ENCODE assay signal across 37 cellular contexts in genomic region chr9:75844321-75844720, GRCh38. TPM values are rescaled to one million over a fixed set of nuclear protein-coding genes. Genes with fewer than 3 reads are reported as not detected.
"Had no signal": no experiment of that assay in that cellular context is flagged by ENCODE, and none has a peak within 500 bp of the region (broad histone marks: within the 10 kb centered on the region; RNA-seq: fewer than 3 reads in every experiment).

No MANE protein-coding gene starts in this region.

- H3K9me3 ChIP-seq: Peyer's patch, SJSA1, SK-N-SH had no signal

- H3K4me1 ChIP-seq: ascending aorta, Peyer's patch, SJSA1 had no signal

- H3K27ac ChIP-seq: ascending aorta, cardiac muscle cell, Peyer's patch, SJSA1, VCaP had no signal

- H3K4me2 ChIP-seq: SK-N-SH had no signal

- FAIRE-seq: K562 had no signal

- H3K4me1 Mint-ChIP-seq: activated CD4-positive, alpha-beta memory T cell treated with anti-CD3 and anti-CD28 coated beads, Interleukin-2, amount 10 ng/mL, durations not matched to agents 7 days and 5 days; activated CD8-positive, alpha-beta memory T cell treated with anti-CD3 and anti-CD28 coated beads, Interleukin-2, amount 10 ng/mL, durations not matched to agents 7 days and 5 days; activated naive CD8-positive, alpha-beta T cell treated with anti-CD3 and anti-CD28 coated beads for 36 hours; activated T-helper 17 cell treated with anti-CD3 and anti-CD28 coated beads, Interleukin-2, amount 50 U/mL, for 72 hours; central memory CD8-positive, alpha-beta T cell had no signal

- H3K9me3 Mint-ChIP-seq: activated CD4-positive, alpha-beta memory T cell treated with anti-CD3 and anti-CD28 coated beads, Interleukin-2, amount 10 ng/mL, durations not matched to agents 7 days and 5 days; activated naive CD8-positive, alpha-beta T cell treated with anti-CD3 and anti-CD28 coated beads for 36 hours; activated T-helper 17 cell treated with anti-CD3 and anti-CD28 coated beads, Interleukin-2, amount 50 U/mL, for 72 hours; central memory CD8-positive, alpha-beta T cell; T-helper 1 cell treated with Interleukin-12 subunit alpha and Interleukin-12 subunit beta and Interleukin-4 antibody, amounts not matched to agents 30 μg/mL and 1 μg/mL, for 36 hours; T-helper 2 cell treated with Interferon-gamma antibody and Interleukin-4, amounts not matched to agents 5 μg/mL and 100 μg/mL, for 36 hours had no signal

- H3K27me3 Mint-ChIP-seq: activated CD4-positive, alpha-beta memory T cell treated with anti-CD3 and anti-CD28 coated beads, Interleukin-2, amount 10 ng/mL, durations not matched to agents 7 days and 5 days; activated naive CD8-positive, alpha-beta T cell treated with anti-CD3 and anti-CD28 coated beads for 36 hours; central memory CD8-positive, alpha-beta T cell had no signal

- ATAC-seq: activated CD8-positive, alpha-beta memory T cell treated with anti-CD3 and anti-CD28 coated beads, Interleukin-2, amount 10 ng/mL, durations not matched to agents 7 days and 5 days; activated T-cell treated with anti-CD3 and anti-CD28 coated beads, Interleukin-2, amount 50 U/mL, for 72 hours; activated T-helper 17 cell treated with anti-CD3 and anti-CD28 coated beads, Interleukin-2, amount 50 U/mL, for 72 hours; K562; PC-3 had no signal

- H3K36me3 ChIP-seq: ascending aorta, cardiac muscle cell, Peyer's patch, SJSA1 had no signal

- H3K4me3 Mint-ChIP-seq: activated CD4-positive, alpha-beta memory T cell treated with anti-CD3 and anti-CD28 coated beads, Interleukin-2, amount 10 ng/mL, durations not matched to agents 7 days and 5 days; activated CD8-positive, alpha-beta memory T cell treated with anti-CD3 and anti-CD28 coated beads, Interleukin-2, amount 10 ng/mL, durations not matched to agents 7 days and 5 days; activated naive CD8-positive, alpha-beta T cell treated with anti-CD3 and anti-CD28 coated beads for 36 hours; activated T-cell treated with anti-CD3 and anti-CD28 coated beads, Interleukin-2, amount 50 U/mL, for 72 hours; activated T-helper 17 cell treated with anti-CD3 and anti-CD28 coated beads, Interleukin-2, amount 50 U/mL, for 72 hours; central memory CD8-positive, alpha-beta T cell; T-helper 1 cell treated with Interleukin-12 subunit alpha and Interleukin-12 subunit beta and Interleukin-4 antibody, amounts not matched to agents 30 μg/mL and 1 μg/mL, for 36 hours; T-helper 2 cell treated with Interferon-gamma antibody and Interleukin-4, amounts not matched to agents 5 μg/mL and 100 μg/mL, for 36 hours had no signal

- H3K4me3 ChIP-seq: ascending aorta, cardiac muscle cell, K562, Peyer's patch, SJSA1 had no signal

- H3K36me3 Mint-ChIP-seq: activated CD8-positive, alpha-beta memory T cell treated with anti-CD3 and anti-CD28 coated beads, Interleukin-2, amount 10 ng/mL, durations not matched to agents 7 days and 5 days; activated naive CD8-positive, alpha-beta T cell treated with anti-CD3 and anti-CD28 coated beads for 36 hours had no signal

- H3K27ac Mint-ChIP-seq: activated CD4-positive, alpha-beta memory T cell treated with anti-CD3 and anti-CD28 coated beads, Interleukin-2, amount 10 ng/mL, durations not matched to agents 7 days and 5 days; activated CD8-positive, alpha-beta memory T cell treated with anti-CD3 and anti-CD28 coated beads, Interleukin-2, amount 10 ng/mL, durations not matched to agents 7 days and 5 days; activated naive CD8-positive, alpha-beta T cell treated with anti-CD3 and anti-CD28 coated beads for 36 hours; activated T-cell treated with anti-CD3 and anti-CD28 coated beads, Interleukin-2, amount 50 U/mL, for 72 hours; activated T-helper 17 cell treated with anti-CD3 and anti-CD28 coated beads, Interleukin-2, amount 50 U/mL, for 72 hours; T-helper 1 cell treated with Interleukin-12 subunit alpha and Interleukin-12 subunit beta and Interleukin-4 antibody, amounts not matched to agents 30 μg/mL and 1 μg/mL, for 36 hours; T-helper 2 cell treated with Interferon-gamma antibody and Interleukin-4, amounts not matched to agents 5 μg/mL and 100 μg/mL, for 36 hours had no signal

- H3K9ac ChIP-seq: SK-N-SH had no signal

- H3K27me3 ChIP-seq: ascending aorta, cardiac muscle cell, Peyer's patch, SJSA1 had no signal

- DNase-seq: activated CD4-positive, alpha-beta memory T cell treated with anti-CD3 and anti-CD28 coated beads, Interleukin-2, amount 10 ng/mL, durations not matched to agents 7 days and 5 days; activated CD4-positive, alpha-beta T cell treated with anti-CD3 and anti-CD28 coated beads for 1 hour; activated CD4-positive, alpha-beta T cell treated with anti-CD3 and anti-CD28 coated beads for 48 hours; activated CD4-positive, CD25-positive, alpha-beta regulatory T cell; activated CD8-positive, alpha-beta memory T cell treated with anti-CD3 and anti-CD28 coated beads for 24 hours; activated CD8-positive, alpha-beta memory T cell treated with anti-CD3 and anti-CD28 coated beads, Interleukin-2, amount 10 ng/mL, durations not matched to agents 7 days and 5 days; activated CD8-positive, alpha-beta memory T cell treated with anti-CD3 and anti-CD28 coated beads, Interleukin-2, amount 50 U/mL, for 48 hours; activated effector memory CD4-positive, alpha-beta T cell treated with anti-CD3 and anti-CD28 coated beads, Interleukin-2, amount 50 U/mL, for 16 hours; activated naive CD4-positive, alpha-beta T cell; activated naive CD4-positive, alpha-beta T cell treated with anti-CD3 and anti-CD28 coated beads, Interleukin-2, amount 50 U/mL, for 16 hours; activated naive CD8-positive, alpha-beta T cell treated with anti-CD3 and anti-CD28 coated beads for 36 hours; activated T-cell treated with anti-CD3 and anti-CD28 coated beads, Interleukin-2, amount 50 U/mL, for 72 hours; amygdala; NCI-H1092 treated with DMSO at 0.1 percent for 48 hours; NCI-H1417 treated with DMSO at 0.1 percent for 48 hours; NCI-H187 treated with DMSO at 0.1 percent for 48 hours; NCI-H2081; NCI-H2171 treated with DMSO at 0.1 percent for 48 hours; NCI-H2227 treated with DMSO at 0.1 percent for 48 hours; NCI-H446; NCI-H510A treated with DMSO at 0.1 percent for 48 hours; NCI-H526 treated with DMSO at 0.1 percent for 48 hours; NCI-H774; PC-3; Peyer's patch; RPMI8226; SHP77 treated with DMSO at 0.1 percent for 48 hours; SK-N-SH had no signal

RNA-seq across cellular contexts. Expression of gene PCSK5, which starts 46.2 kb away (rescaled TPM):
- total RNA-seq: K562, PC-3 had no signal
- polyA plus RNA-seq: K562 had no signal
